ENCODE assay signal across 24 cellular contexts in genomic region chr13:29493796-29494195, GRCh38.
"Had no signal": no experiment of that assay in that cellular context is flagged by ENCODE, and none has a peak within 500 bp of the region (broad histone marks: within the 10 kb centered on the region; RNA-seq: fewer than 3 reads in every experiment).

No MANE protein-coding gene starts in this region.

- H3K4me3 ChIP-seq: heart left ventricle had no signal

- ATAC-seq: activated CD8-positive, alpha-beta T cell treated with anti-CD3 and anti-CD28 coated beads for 36 hours; activated T-cell treated with anti-CD3 and anti-CD28 coated beads, Interleukin-2, amount 50 U/mL, for 4 hours; activated T-helper 17 cell treated with anti-CD3 and anti-CD28 coated beads, Interleukin-2, amount 50 U/mL, for 72 hours; esophagus mucosa; heart left ventricle; T-helper 17 cell had no signal

- H3K27ac ChIP-seq: brain microvascular endothelial cell, heart left ventricle, WERI-Rb-1 had no signal

- H3K9me3 ChIP-seq: heart left ventricle had no signal

- H3K36me3 ChIP-seq: brain microvascular endothelial cell, WERI-Rb-1 had no signal

- DNase-seq: activated CD4-positive, alpha-beta T cell treated with anti-CD3 and anti-CD28 coated beads for 48 hours; activated CD4-positive, alpha-beta T cell treated with anti-CD3 and anti-CD28 coated beads, Interleukin-2, amount 50 U/mL, for 1 hour; activated CD4-positive, alpha-beta T cell treated with anti-CD3 and anti-CD28 coated beads, Interleukin-2, amount 50 U/mL, for 48 hours; activated CD8-positive, alpha-beta memory T cell treated with anti-CD3 and anti-CD28 coated beads for 24 hours; activated CD8-positive, alpha-beta T cell treated with anti-CD3 and anti-CD28 coated beads for 36 hours; activated effector memory CD4-positive, alpha-beta T cell treated with Interleukin-2 at 50 U/mL for 16 hours; activated gamma-delta T cell treated with Interleukin-2 at 50 U/mL for 16 hours; activated naive CD4-positive, alpha-beta T cell treated with anti-CD3 and anti-CD28 coated beads, Interleukin-2, amount 50 U/mL, for 16 hours; activated naive CD4-positive, alpha-beta T cell treated with Interleukin-2 at 50 U/mL for 16 hours; activated T-cell treated with anti-CD3 and anti-CD28 coated beads, Interleukin-2, amount 50 U/mL, for 4 hours; amniotic stem cell; anterior cingulate cortex; brain microvascular endothelial cell; cortex of kidney; dermis blood vessel endothelial cell; effector CD4-positive, alpha-beta T cell; foreskin fibroblast; heart left ventricle; T-helper 1 cell; T-helper 17 cell; T1000; WERI-Rb-1 had no signal
